Comparison of ENCODE assay signal across 9 cellular contexts in the genomic region with DNA sequence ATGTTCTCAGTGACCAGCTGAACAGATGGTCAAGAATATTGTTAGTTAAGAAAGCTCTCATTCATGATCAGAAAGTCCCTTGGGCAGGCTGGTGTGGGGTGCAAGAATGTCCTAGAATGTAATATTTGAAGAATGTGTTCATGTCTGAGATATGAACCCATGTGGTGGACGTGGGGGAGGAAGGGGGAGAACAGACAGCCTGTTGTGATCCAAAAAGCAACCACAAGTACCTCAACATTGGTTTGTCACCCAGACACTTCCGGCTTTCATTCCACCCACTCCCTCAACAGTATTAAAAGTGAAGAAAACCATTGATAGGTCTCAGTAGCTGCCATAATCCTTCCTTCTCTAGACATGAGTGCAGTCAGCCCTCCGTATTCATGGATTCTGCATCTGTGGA.
A peak's percentile ranks its signal among the peaks of the same experiment; 100 is the strongest.
DNase-seq lines count a peak whose midpoint lies in the region; ATAC-seq and TF ChIP-seq lines count a peak whose summit lies in the region.
"Had no signal": no experiment of that assay in that cellular context is flagged by ENCODE, and none has a peak within 500 bp of the region (broad histone marks: within the 10 kb centered on the region; RNA-seq: fewer than 3 reads in every experiment).

No MANE protein-coding gene starts in this region.

- peak overlapping the region; percentile 67 for H3K27ac Mint-ChIP-seq in activated naive CD8-positive, alpha-beta T cell treated with anti-CD3 and anti-CD28 coated beads for 36 hours

- H3K27me3 Mint-ChIP-seq in activated naive CD8-positive, alpha-beta T cell treated with anti-CD3 and anti-CD28 coated beads for 36 hours = peaks cover 17% of the 10 kb centered on the region

- CTCF ChIA-PET in GM10248 (lab: Yijun Ruan, JAX) = no interaction called here

- peaks cover 8% of the 10 kb centered on the region for H3K4me1 ChIP-seq in SJSA1 (replicated peaks)

- H3K27ac ChIP-seq in SJSA1 = no peak overlapping the region
- H3K27ac ChIP-seq: SK-N-MC had no signal

- no peaks in the 10 kb centered on the region for H3K9me3 ChIP-seq in SJSA1 (replicated peaks)

- H3K4me3 Mint-ChIP-seq in activated naive CD8-positive, alpha-beta T cell treated with anti-CD3 and anti-CD28 coated beads for 36 hours = peak overlapping the region; percentile 68

- intact Hi-C loops in head of caudate nucleus (cut with DNase I) = no loop called here

- no peaks in the 10 kb centered on the region for H3K36me3 ChIP-seq in SJSA1

- peak; percentile 42 for DNase-seq in GM10248 (ENCODE audit: extremely low spot score)
- DNase-seq in SJSA1 (ENCODE audit: low read depth in 1 of 2, low spot score in 2 of 2) = peak; percentile 53 to 57
- DNase-seq in activated naive CD8-positive, alpha-beta T cell treated with anti-CD3 and anti-CD28 coated beads for 36 hours = peak; percentile 77
- peak; percentile 99 for DNase-seq in non-pigmented ciliary epithelial cell (ENCODE audit: low read depth)
- no peak for DNase-seq in NCI-H128 (lab: John Stamatoyannopoulos, UW; ENCODE audit: unreplicated experiment)
- DNase-seq in head of caudate nucleus = no peak
- no peak for DNase-seq in left lobe of liver (ENCODE audit: low spot score)

- ATAC-seq in HG02678 (IDR thresholded peaks at IDR 0.05; ENCODE audit: unreplicated experiment) (peak; percentile 91), left lobe of liver (no peak)

- no peak for TF ChIP-seq CTCF in GM10248 (IDR thresholded peaks at IDR 0.05; ENCODE audit: control extremely low read depth, extremely low read depth, low read depth, missing control alignments)

- H3K4me3 ChIP-seq in SJSA1 = no peak overlapping the region
- H3K4me3 ChIP-seq: SK-N-MC had no signal

- peaks cover 52% of the 10 kb centered on the region for H3K4me1 Mint-ChIP-seq in activated naive CD8-positive, alpha-beta T cell treated with anti-CD3 and anti-CD28 coated beads for 36 hours

- peaks cover 5% of the 10 kb centered on the region for H3K9me3 Mint-ChIP-seq in activated naive CD8-positive, alpha-beta T cell treated with anti-CD3 and anti-CD28 coated beads for 36 hours

- no peaks in the 10 kb centered on the region for H3K27me3 ChIP-seq in SJSA1 (replicated peaks)

- POLR2A ChIA-PET in GM10248 (lab: Yijun Ruan, JAX) = no interaction called here

- H3K36me3 Mint-ChIP-seq in activated naive CD8-positive, alpha-beta T cell treated with anti-CD3 and anti-CD28 coated beads for 36 hours = peaks cover 5% of the 10 kb centered on the region

Comparison
In these comparisons a context has a peak if more than half of its experiments do, and no peak if none do; other contexts are left out.
1. DNase-seq: peak in GM10248 (single experiment), SJSA1 (2 of 2), activated naive CD8-positive, alpha-beta T cell treated with anti-CD3 and anti-CD28 coated beads for 36 hours (single experiment) and non-pigmented ciliary epithelial cell (single experiment); none in NCI-H128 (single experiment), head of caudate nucleus (0 of 42) and left lobe of liver (single experiment).